1 cellular context compared by ENCODE assay signal in the genomic region with DNA sequence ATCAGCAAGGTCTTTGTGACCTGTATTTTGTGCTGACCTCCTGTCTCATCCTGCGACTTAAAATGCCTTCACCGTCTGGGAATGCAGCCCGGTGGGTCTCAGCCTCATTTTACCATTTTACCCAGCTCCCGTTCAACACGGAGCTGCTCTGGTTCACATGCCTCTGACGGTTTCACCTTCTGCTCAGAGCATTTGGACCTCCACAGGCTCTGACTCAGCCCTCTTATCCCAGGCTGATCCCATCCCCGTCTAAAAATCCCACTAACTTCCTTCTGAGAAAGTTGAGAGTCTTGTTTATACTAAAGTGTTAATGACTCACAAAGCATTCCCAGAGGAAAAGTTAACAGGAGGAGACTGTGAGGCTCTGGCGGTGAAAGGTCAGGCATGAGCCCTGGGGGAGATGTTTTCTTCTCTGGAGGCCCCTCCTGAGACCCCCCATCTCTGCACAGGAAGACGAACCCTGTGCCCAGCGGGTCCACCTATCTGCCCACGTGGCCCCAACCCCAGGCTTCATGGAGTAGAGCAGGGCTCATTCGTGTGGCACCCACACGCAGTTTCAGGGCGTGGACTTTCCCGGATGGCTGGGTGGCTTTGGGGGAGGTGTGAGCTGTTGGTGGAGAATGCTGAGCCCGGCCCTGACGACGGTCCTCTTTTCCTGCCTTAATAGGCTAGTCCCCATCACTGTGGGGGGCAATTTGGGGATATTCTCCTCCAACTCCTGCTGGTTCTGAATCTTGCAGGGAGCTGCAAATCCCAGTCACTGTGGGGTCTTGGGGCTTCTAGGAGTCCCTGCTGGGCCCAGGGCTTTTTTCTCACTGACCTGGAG.
TF ChIP-seq lines count a peak whose summit lies in the region.

No MANE protein-coding gene starts in this region.

TF ChIP-seq in A549, 52 proteins besides CTCF, POLR2A, EP300 and RAD21 (continued from another document):
- TF ChIP-seq HMGXB4 (CRISPR knock-in tag; IDR thresholded peaks at IDR 0.05; ENCODE audit: borderline replicate concordance) (no peak), RARB (CRISPR knock-in tag; IDR thresholded peaks at IDR 0.05) (no peak; the same call in 1 of the 2 replicates), ZC3H11A (IDR thresholded peaks at IDR 0.05) (no peak), TP53 (CRISPR knock-in tag; IDR thresholded peaks at IDR 0.05) (0 out of 2 replicates have a peak, but pooled peaks have one; percentile 60), PHF8 (IDR thresholded peaks at IDR 0.05; ENCODE audit: borderline replicate concordance, low read depth) (no peak), CBX8 (IDR thresholded peaks at IDR 0.05) (no peak), ESRRA (IDR thresholded peaks at IDR 0.05; ENCODE audit: borderline replicate concordance, low read length) (no peak; the same call in 1 of the 2 replicates), MAFK (IDR thresholded peaks at IDR 0.05; ENCODE audit: partially characterized antibody) (peak; percentile 61), CBX2 (IDR thresholded peaks at IDR 0.05; ENCODE audit: borderline replicate concordance, low read depth) (no peak), HOXA7 (CRISPR knock-in tag; IDR thresholded peaks at IDR 0.05) (no peak), JUN (IDR thresholded peaks at IDR 0.05) (peak; percentile 92 to 96), USF2 (IDR thresholded peaks at IDR 0.05) (peak; percentile 71), FOSL2 (IDR thresholded peaks at IDR 0.05) (peak; percentile 93), FOSL2 (CRISPR knock-in tag; IDR thresholded peaks at IDR 0.05) (peak; percentile 96), POLR2AphosphoS2 (conservative IDR thresholded peaks at IDR 0.05; ENCODE audit: low read length) (no peak), RCOR1 (IDR thresholded peaks at IDR 0.05; ENCODE audit: low read depth, low read length) (no peak), HOXB13 (CRISPR knock-in tag; IDR thresholded peaks at IDR 0.05; ENCODE audit: low read depth) (no peak; the same call in none of the 2 replicates), RFX5 (IDR thresholded peaks at IDR 0.05) (no peak), SREBF2 (IDR thresholded peaks at IDR 0.05) (no peak), JUNB (IDR thresholded peaks at IDR 0.05) (peak; percentile 96), BCL3 (IDR thresholded peaks at IDR 0.05) (peak; percentile 61; the same call in 1 of the 3 replicates), KDM5A (IDR thresholded peaks at IDR 0.05) (no peak), HEYL (CRISPR knock-in tag; IDR thresholded peaks at IDR 0.05) (peak; percentile 27; the same call in 1 of the 2 replicates), EHF (CRISPR knock-in tag; IDR thresholded peaks at IDR 0.05) (0 out of 2 replicates have a peak, but pooled peaks have one; percentile 9), CEBPB (IDR thresholded peaks at IDR 0.05) (peak in 1 of 2 experiments; percentile 43; a peak in 2 of 4 replicates), CHD2 (IDR thresholded peaks at IDR 0.05; ENCODE audit: low read length, partially characterized antibody) (no peak), NR3C1 (IDR thresholded peaks at IDR 0.05) (no peak), NPAS2 (CRISPR knock-in tag; IDR thresholded peaks at IDR 0.05; ENCODE audit: borderline replicate concordance) (no peak), SMC3 (IDR thresholded peaks at IDR 0.05) (peak; percentile 32; the same call in 2 of the 3 replicates), EHMT2 (IDR thresholded peaks at IDR 0.05; ENCODE audit: low read depth) (no peak), FOXS1 (CRISPR knock-in tag; IDR thresholded peaks at IDR 0.05) (peak; percentile 81; the same call in 1 of the 2 replicates), HDAC2 (IDR thresholded peaks at IDR 0.05) (no peak), TFCP2L1 (CRISPR knock-in tag; IDR thresholded peaks at IDR 0.05) (no peak), MYC (IDR thresholded peaks at IDR 0.05; ENCODE audit: borderline replicate concordance, low read length) (no peak), MAZ (IDR thresholded peaks at IDR 0.05; ENCODE audit: borderline replicate concordance, low read depth, low read length) (no peak)
- TF ChIP-seq, protein P1, sequence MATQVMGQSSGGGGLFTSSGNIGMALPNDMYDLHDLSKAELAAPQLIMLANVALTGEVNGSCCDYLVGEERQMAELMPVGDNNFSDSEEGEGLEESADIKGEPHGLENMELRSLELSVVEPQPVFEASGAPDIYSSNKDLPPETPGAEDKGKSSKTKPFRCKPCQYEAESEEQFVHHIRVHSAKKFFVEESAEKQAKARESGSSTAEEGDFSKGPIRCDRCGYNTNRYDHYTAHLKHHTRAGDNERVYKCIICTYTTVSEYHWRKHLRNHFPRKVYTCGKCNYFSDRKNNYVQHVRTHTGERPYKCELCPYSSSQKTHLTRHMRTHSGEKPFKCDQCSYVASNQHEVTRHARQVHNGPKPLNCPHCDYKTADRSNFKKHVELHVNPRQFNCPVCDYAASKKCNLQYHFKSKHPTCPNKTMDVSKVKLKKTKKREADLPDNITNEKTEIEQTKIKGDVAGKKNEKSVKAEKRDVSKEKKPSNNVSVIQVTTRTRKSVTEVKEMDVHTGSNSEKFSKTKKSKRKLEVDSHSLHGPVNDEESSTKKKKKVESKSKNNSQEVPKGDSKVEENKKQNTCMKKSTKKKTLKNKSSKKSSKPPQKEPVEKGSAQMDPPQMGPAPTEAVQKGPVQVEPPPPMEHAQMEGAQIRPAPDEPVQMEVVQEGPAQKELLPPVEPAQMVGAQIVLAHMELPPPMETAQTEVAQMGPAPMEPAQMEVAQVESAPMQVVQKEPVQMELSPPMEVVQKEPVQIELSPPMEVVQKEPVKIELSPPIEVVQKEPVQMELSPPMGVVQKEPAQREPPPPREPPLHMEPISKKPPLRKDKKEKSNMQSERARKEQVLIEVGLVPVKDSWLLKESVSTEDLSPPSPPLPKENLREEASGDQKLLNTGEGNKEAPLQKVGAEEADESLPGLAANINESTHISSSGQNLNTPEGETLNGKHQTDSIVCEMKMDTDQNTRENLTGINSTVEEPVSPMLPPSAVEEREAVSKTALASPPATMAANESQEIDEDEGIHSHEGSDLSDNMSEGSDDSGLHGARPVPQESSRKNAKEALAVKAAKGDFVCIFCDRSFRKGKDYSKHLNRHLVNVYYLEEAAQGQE (IDR thresholded peaks at IDR 0.05), result no peak
- TF ChIP-seq, protein P2, sequence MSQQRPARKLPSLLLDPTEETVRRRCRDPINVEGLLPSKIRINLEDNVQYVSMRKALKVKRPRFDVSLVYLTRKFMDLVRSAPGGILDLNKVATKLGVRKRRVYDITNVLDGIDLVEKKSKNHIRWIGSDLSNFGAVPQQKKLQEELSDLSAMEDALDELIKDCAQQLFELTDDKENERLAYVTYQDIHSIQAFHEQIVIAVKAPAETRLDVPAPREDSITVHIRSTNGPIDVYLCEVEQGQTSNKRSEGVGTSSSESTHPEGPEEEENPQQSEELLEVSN (IDR thresholded peaks at IDR 0.05; ENCODE audit: borderline replicate concordance, low read depth), result no peak; the same call in 1 of the 2 replicates
- TF ChIP-seq, protein P3, sequence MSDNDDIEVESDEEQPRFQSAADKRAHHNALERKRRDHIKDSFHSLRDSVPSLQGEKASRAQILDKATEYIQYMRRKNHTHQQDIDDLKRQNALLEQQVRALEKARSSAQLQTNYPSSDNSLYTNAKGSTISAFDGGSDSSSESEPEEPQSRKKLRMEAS (IDR thresholded peaks at IDR 0.05), result peak; percentile 92
- TF ChIP-seq, protein P4, sequence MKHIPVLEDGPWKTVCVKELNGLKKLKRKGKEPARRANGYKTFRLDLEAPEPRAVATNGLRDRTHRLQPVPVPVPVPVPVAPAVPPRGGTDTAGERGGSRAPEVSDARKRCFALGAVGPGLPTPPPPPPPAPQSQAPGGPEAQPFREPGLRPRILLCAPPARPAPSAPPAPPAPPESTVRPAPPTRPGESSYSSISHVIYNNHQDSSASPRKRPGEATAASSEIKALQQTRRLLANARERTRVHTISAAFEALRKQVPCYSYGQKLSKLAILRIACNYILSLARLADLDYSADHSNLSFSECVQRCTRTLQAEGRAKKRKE (CRISPR knock-in tag; IDR thresholded peaks at IDR 0.05; ENCODE audit: low read depth), result peak; percentile 47; the same call in 1 of the 2 replicates
- TF ChIP-seq, protein P5, sequence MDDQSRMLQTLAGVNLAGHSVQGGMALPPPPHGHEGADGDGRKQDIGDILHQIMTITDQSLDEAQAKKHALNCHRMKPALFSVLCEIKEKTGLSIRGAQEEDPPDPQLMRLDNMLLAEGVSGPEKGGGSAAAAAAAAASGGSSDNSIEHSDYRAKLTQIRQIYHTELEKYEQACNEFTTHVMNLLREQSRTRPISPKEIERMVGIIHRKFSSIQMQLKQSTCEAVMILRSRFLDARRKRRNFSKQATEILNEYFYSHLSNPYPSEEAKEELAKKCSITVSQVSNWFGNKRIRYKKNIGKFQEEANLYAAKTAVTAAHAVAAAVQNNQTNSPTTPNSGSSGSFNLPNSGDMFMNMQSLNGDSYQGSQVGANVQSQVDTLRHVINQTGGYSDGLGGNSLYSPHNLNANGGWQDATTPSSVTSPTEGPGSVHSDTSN (IDR thresholded peaks at IDR 0.05), result peak; percentile 30
TF ChIP-seq in A549: peak in this region for 18.
